28 cellular contexts compared by ENCODE assay signal in genomic region chr1:211604548-211604947, GRCh38.
"Had no signal": no experiment of that assay in that cellular context is flagged by ENCODE, and none has a peak within 500 bp of the region (broad histone marks: within the 10 kb centered on the region; RNA-seq: fewer than 3 reads in every experiment).

No MANE protein-coding gene starts in this region.

- H3K4me3 Mint-ChIP-seq: activated B cell treated with CpG ODN at 0.5 μM for 24 hours; activated CD4-positive, alpha-beta T cell treated with anti-CD3 and anti-CD28 coated beads, Interleukin-2, amount 10 ng/mL, durations not matched to agents 24 days and 14 days; activated CD8-positive, alpha-beta memory T cell treated with anti-CD3 and anti-CD28 coated beads, Interleukin-2, amount 10 ng/mL, durations not matched to agents 7 days and 5 days; activated naive CD8-positive, alpha-beta T cell; activated T-cell treated with anti-CD3 and anti-CD28 coated beads, Interleukin-2, amount 50 U/mL, for 24 hours; activated T-helper 1 cell treated with anti-CD3 and anti-CD28 coated beads, Interleukin-12 subunit alpha, Interleukin-12 subunit beta, Interleukin-2, Interleukin-4 antibody, amounts not matched to agents 30 ng/mL and 10 ng/mL and 1 ng/mL, durations not matched to agents 14 hours and 24 hours and 36 hours; brain; central memory CD8-positive, alpha-beta T cell; T-helper 1 cell treated with Interleukin-12 subunit alpha and Interleukin-12 subunit beta and Interleukin-4 antibody, amounts not matched to agents 30 μg/mL and 1 μg/mL, for 36 hours had no signal

- H3K27me3 Mint-ChIP-seq: activated B cell treated with CpG ODN at 0.5 μM for 24 hours; activated naive CD8-positive, alpha-beta T cell; activated T-cell treated with anti-CD3 and anti-CD28 coated beads, Interleukin-2, amount 50 U/mL, for 24 hours had no signal

- DNase-seq: activated B cell treated with CpG ODN at 0.5 μM for 24 hours; activated CD4-positive, alpha-beta T cell treated with anti-CD3 and anti-CD28 coated beads for 1 hour; activated CD4-positive, alpha-beta T cell treated with anti-CD3 and anti-CD28 coated beads, Interleukin-2, amount 10 ng/mL, durations not matched to agents 24 days and 14 days; activated CD4-positive, alpha-beta T cell treated with anti-CD3 and anti-CD28 coated beads, Interleukin-2, amount 50 U/mL, for 48 hours; activated CD8-positive, alpha-beta memory T cell treated with anti-CD3 and anti-CD28 coated beads, Interleukin-2, amount 10 ng/mL, durations not matched to agents 7 days and 5 days; activated effector memory CD4-positive, alpha-beta T cell treated with Interleukin-2 at 50 U/mL for 16 hours; activated naive CD4-positive, alpha-beta T cell treated with Interleukin-2 at 50 U/mL for 16 hours; activated T-cell treated with anti-CD3 and anti-CD28 coated beads, Interleukin-2, amount 50 U/mL, for 24 hours; amygdala; Karpas-422; MM.1S; NCI-H1048; NCI-H1417; NCI-H1930; NCI-H2171; NCI-H2227 treated with DMSO at 0.1 percent for 48 hours; NCI-H446 treated with DMSO at 0.1 percent for 48 hours; NCI-H524 treated with DMSO at 0.1 percent for 48 hours; NCI-H774; PC-3; SW 1271 had no signal

- ATAC-seq: activated CD8-positive, alpha-beta memory T cell treated with anti-CD3 and anti-CD28 coated beads, Interleukin-2, amount 10 ng/mL, durations not matched to agents 7 days and 5 days had no signal

- H3K27ac Mint-ChIP-seq: activated B cell treated with CpG ODN at 0.5 μM for 24 hours; activated CD4-positive, alpha-beta T cell treated with anti-CD3 and anti-CD28 coated beads, Interleukin-2, amount 10 ng/mL, durations not matched to agents 24 days and 14 days; activated CD8-positive, alpha-beta memory T cell treated with anti-CD3 and anti-CD28 coated beads, Interleukin-2, amount 10 ng/mL, durations not matched to agents 7 days and 5 days; activated naive CD8-positive, alpha-beta T cell; activated T-cell treated with anti-CD3 and anti-CD28 coated beads, Interleukin-2, amount 50 U/mL, for 24 hours; activated T-helper 1 cell treated with anti-CD3 and anti-CD28 coated beads, Interleukin-12 subunit alpha, Interleukin-12 subunit beta, Interleukin-2, Interleukin-4 antibody, amounts not matched to agents 30 ng/mL and 10 ng/mL and 1 ng/mL, durations not matched to agents 14 hours and 24 hours and 36 hours; brain; T-helper 1 cell treated with Interleukin-12 subunit alpha and Interleukin-12 subunit beta and Interleukin-4 antibody, amounts not matched to agents 30 μg/mL and 1 μg/mL, for 36 hours had no signal

- H3K9me3 Mint-ChIP-seq: activated B cell treated with CpG ODN at 0.5 μM for 24 hours; activated CD4-positive, alpha-beta T cell treated with anti-CD3 and anti-CD28 coated beads, Interleukin-2, amount 10 ng/mL, durations not matched to agents 24 days and 14 days; activated T-cell treated with anti-CD3 and anti-CD28 coated beads, Interleukin-2, amount 50 U/mL, for 24 hours; activated T-helper 1 cell treated with anti-CD3 and anti-CD28 coated beads, Interleukin-12 subunit alpha, Interleukin-12 subunit beta, Interleukin-2, Interleukin-4 antibody, amounts not matched to agents 30 ng/mL and 10 ng/mL and 1 ng/mL, durations not matched to agents 14 hours and 24 hours and 36 hours; central memory CD8-positive, alpha-beta T cell; T-helper 1 cell treated with Interleukin-12 subunit alpha and Interleukin-12 subunit beta and Interleukin-4 antibody, amounts not matched to agents 30 μg/mL and 1 μg/mL, for 36 hours had no signal

- H3K27ac ChIP-seq: SK-N-MC had no signal

- H3K4me3 ChIP-seq: SK-N-MC had no signal

- FAIRE-seq: astrocyte had no signal

- H3K36me3 Mint-ChIP-seq: activated CD8-positive, alpha-beta memory T cell treated with anti-CD3 and anti-CD28 coated beads, Interleukin-2, amount 10 ng/mL, durations not matched to agents 7 days and 5 days; activated naive CD8-positive, alpha-beta T cell; brain had no signal
